In genomic region chr5:112186401-112186990, GRCh38 we compare ENCODE assay signal across 8 cellular contexts.
DNase-seq lines count a peak whose midpoint lies in the region; ATAC-seq lines count a peak whose summit lies in the region.

No MANE protein-coding gene starts in this region.

- H3K27ac Mint-ChIP-seq in stimulated activated naive CD8-positive, alpha-beta T cell treated with anti-CD3 and anti-CD28 coated beads, Interleukin-15, amount 100 ng/mL, for 72 hours: no peak overlapping the region
- H3K27ac Mint-ChIP-seq in activated CD4-positive, alpha-beta memory T cell treated with anti-CD3 and anti-CD28 coated beads for 36 hours: no peak overlapping the region

- no peaks in the 10 kb centered on the region for H3K9me3 Mint-ChIP-seq in stimulated activated naive CD8-positive, alpha-beta T cell treated with anti-CD3 and anti-CD28 coated beads, Interleukin-15, amount 100 ng/mL, for 72 hours
- H3K9me3 Mint-ChIP-seq in activated CD4-positive, alpha-beta memory T cell treated with anti-CD3 and anti-CD28 coated beads for 36 hours: no peaks in the 10 kb centered on the region

- intact Hi-C loops in activated CD4-positive, alpha-beta memory T cell treated with anti-CD3 and anti-CD28 coated beads for 36 hours (cut with micrococcal nuclease): loop anchor here (1.0 kb wide), 1 partner anchor 11 kb away; no protein-coding TSS in a partner anchor

- DNase-seq in stimulated activated naive CD8-positive, alpha-beta T cell treated with anti-CD3 and anti-CD28 coated beads, Interleukin-15, amount 100 ng/mL, for 72 hours: no peak
- no peak for DNase-seq in stimulated activated naive CD8-positive, alpha-beta T cell treated with anti-CD3 and anti-CD28 coated beads, Interleukin-15, Interleukin-2, amounts not matched to agents 100 U/mL and 50 U/mL, for 24 hours
- peak; percentile 78 for DNase-seq in NAMALWA (ENCODE audit: low spot score)
- DNase-seq in astrocyte of the hippocampus (ENCODE audit: low read depth, low spot score): peak; percentile 55
- DNase-seq in left lobe of liver (ENCODE audit: low spot score): no peak
- no peak for DNase-seq in activated CD4-positive, alpha-beta memory T cell treated with anti-CD3 and anti-CD28 coated beads for 36 hours
- no peak for DNase-seq in mucosa of gallbladder (ENCODE audit: low spot score)

- H3K36me3 Mint-ChIP-seq in activated CD4-positive, alpha-beta memory T cell treated with anti-CD3 and anti-CD28 coated beads for 36 hours: no peaks in the 10 kb centered on the region

- POLR2A ChIA-PET in activated CD4-positive, alpha-beta memory T cell treated with anti-CD3 and anti-CD28 coated beads for 36 hours (lab: Charles Lee): no interaction called here

- peak; percentile 50 for ATAC-seq in stimulated activated naive CD8-positive, alpha-beta T cell treated with anti-CD3 and anti-CD28 coated beads, Interleukin-15, amount 100 ng/mL, for 72 hours
- ATAC-seq in stimulated activated naive CD8-positive, alpha-beta T cell treated with anti-CD3 and anti-CD28 coated beads, Interleukin-15, Interleukin-2, amounts not matched to agents 100 U/mL and 50 U/mL, for 24 hours: no peak
- ATAC-seq in left lobe of liver (peak; percentile 68), HG03139 (IDR thresholded peaks at IDR 0.05; ENCODE audit: unreplicated experiment) (no peak)

- H3K4me1 Mint-ChIP-seq in stimulated activated naive CD8-positive, alpha-beta T cell treated with anti-CD3 and anti-CD28 coated beads, Interleukin-15, amount 100 ng/mL, for 72 hours: no peaks in the 10 kb centered on the region
- H3K4me1 Mint-ChIP-seq in activated CD4-positive, alpha-beta memory T cell treated with anti-CD3 and anti-CD28 coated beads for 36 hours (ENCODE audit: low read depth): peaks cover 9% of the 10 kb centered on the region

- CTCF ChIA-PET in activated CD4-positive, alpha-beta memory T cell treated with anti-CD3 and anti-CD28 coated beads for 36 hours (lab: Charles Lee): interaction anchor here (0.8 to 1.2 kb wide), 3 partner anchors 8 to 25 kb away, joined by 3 to 8 read pairs (median 4); no protein-coding TSS in a partner anchor

- H3K4me3 Mint-ChIP-seq in stimulated activated naive CD8-positive, alpha-beta T cell treated with anti-CD3 and anti-CD28 coated beads, Interleukin-15, amount 100 ng/mL, for 72 hours: no peak overlapping the region
- no peak overlapping the region for H3K4me3 Mint-ChIP-seq in activated CD4-positive, alpha-beta memory T cell treated with anti-CD3 and anti-CD28 coated beads for 36 hours

- peaks cover 34% of the 10 kb centered on the region for H3K27me3 Mint-ChIP-seq in stimulated activated naive CD8-positive, alpha-beta T cell treated with anti-CD3 and anti-CD28 coated beads, Interleukin-15, amount 100 ng/mL, for 72 hours
- H3K27me3 Mint-ChIP-seq in activated CD4-positive, alpha-beta memory T cell treated with anti-CD3 and anti-CD28 coated beads for 36 hours: peaks cover 38% of the 10 kb centered on the region

Comparison
In these comparisons a context has a peak if more than half of its experiments do, and no peak if none do; other contexts are left out.
1. ATAC-seq: peak in stimulated activated naive CD8-positive, alpha-beta T cell treated with anti-CD3 and anti-CD28 coated beads, Interleukin-15, amount 100 ng/mL, for 72 hours (single experiment) and left lobe of liver (single experiment); none in stimulated activated naive CD8-positive, alpha-beta T cell treated with anti-CD3 and anti-CD28 coated beads, Interleukin-15, Interleukin-2, amounts not matched to agents 100 U/mL and 50 U/mL, for 24 hours (single experiment) and HG03139 (single experiment).
2. DNase-seq: peak in NAMALWA (single experiment) and astrocyte of the hippocampus (single experiment); none in stimulated activated naive CD8-positive, alpha-beta T cell treated with anti-CD3 and anti-CD28 coated beads, Interleukin-15, amount 100 ng/mL, for 72 hours (0 of 2), stimulated activated naive CD8-positive, alpha-beta T cell treated with anti-CD3 and anti-CD28 coated beads, Interleukin-15, Interleukin-2, amounts not matched to agents 100 U/mL and 50 U/mL, for 24 hours (single experiment), left lobe of liver (single experiment), activated CD4-positive, alpha-beta memory T cell treated with anti-CD3 and anti-CD28 coated beads for 36 hours (single experiment) and mucosa of gallbladder (single experiment).